In genomic region chr11:13329670-13330401, GRCh38 we compare ENCODE assay signal across 10 cellular contexts. TPM values are rescaled to one million over a fixed set of nuclear protein-coding genes. Genes with fewer than 3 reads are reported as not detected.
A peak's percentile ranks its signal among the peaks of the same experiment; 100 is the strongest.
DNase-seq lines count a peak whose midpoint lies in the region; ATAC-seq, FAIRE-seq and TF ChIP-seq lines count a peak whose summit lies in the region.
"Had no signal": no experiment of that assay in that cellular context is flagged by ENCODE, and none has a peak within 500 bp of the region (broad histone marks: within the 10 kb centered on the region; RNA-seq: fewer than 3 reads in every experiment).

No MANE protein-coding gene starts in this region.

- H3K79me2 ChIP-seq in HCT116 (ENCODE audit: insufficient read depth, low read length): no peaks in the 10 kb centered on the region

- no peak overlapping the region for H3K27ac ChIP-seq in HCT116 (ENCODE audit: low read depth, low read length)
- H3K27ac ChIP-seq in colonic mucosa: no peak overlapping the region
- no peak overlapping the region for H3K27ac ChIP-seq in ovary

- WGBS in ovary, 3 donors: 57 to 69% (median 60%) methylated on average over 12 of the region's 12 CpGs

- peak overlapping the region; percentile 68 for H3K4me2 ChIP-seq in HCT116 (ENCODE audit: low read length)

- H4K20me1 ChIP-seq in HCT116 (ENCODE audit: insufficient read depth): no peaks in the 10 kb centered on the region

- TF ChIP-seq POLR2A in HCT116 (IDR thresholded peaks at IDR 0.05; ENCODE audit: borderline replicate concordance, extremely low read depth, insufficient read depth, insufficient read length): no peak
- TF ChIP-seq POLR2A in ovary (IDR thresholded peaks at IDR 0.05): no peak

- intact Hi-C loops in HCT116 (cut with micrococcal nuclease) (loop anchor here (2.0 kb wide), 1 partner anchor 43 kb away; no protein-coding TSS in a partner anchor), colonic mucosa (cut with DNase I) (no loop called here), ovary (cut with DNase I) (loop anchor here in 1 of 4 donors (10.0 kb wide), 1 partner anchor 45 kb away; no protein-coding TSS in a partner anchor)

- H3K36me3 ChIP-seq in HCT116 (ENCODE audit: control insufficient read depth in 1 of 2, insufficient read depth in 2 of 2, low read length in 2 of 2): no peaks in the 10 kb centered on the region
- no peaks in the 10 kb centered on the region for H3K36me3 ChIP-seq in bronchial epithelial cell (ENCODE audit: control insufficient read depth, insufficient read depth, low read length)
- H3K36me3 ChIP-seq in colonic mucosa: no peaks in the 10 kb centered on the region
- H3K36me3 ChIP-seq in ovary: no peaks in the 10 kb centered on the region

- no peaks in the 10 kb centered on the region for H3K9me3 ChIP-seq in HCT116 (ENCODE audit: control insufficient read depth in 1 of 2, insufficient read depth in 1 of 2, low read depth in 1 of 2, low read length in 2 of 2)
- H3K9me3 ChIP-seq in colonic mucosa: no peaks in the 10 kb centered on the region
- no peaks in the 10 kb centered on the region for H3K9me3 ChIP-seq in ovary

- TF ChIP-seq RAD21 in HCT116 (IDR thresholded peaks at IDR 0.05; ENCODE audit: low read depth): no peak

- no peak for TF ChIP-seq EP300 in ovary (IDR thresholded peaks at IDR 0.05)

- POLR2A ChIA-PET in HCT116 (lab: Charles Lee): no interaction called here

- no TSS peak for BruUV-seq in HCT116 (replicated peaks; lab: Mats Ljungman, UMichigan)

- ATAC-seq in HCT116 (peak; percentile 43), GM21723 (IDR thresholded peaks at IDR 0.05; ENCODE audit: unreplicated experiment) (no peak)

- CTCF ChIA-PET in HCT116 (lab: Charles Lee): no interaction called here

- DNase-seq in HCT116 (ENCODE audit: low read depth, low spot score) (no peak), NCI-H2227 treated with DMSO at 0.1 percent for 48 hours (lab: John Stamatoyannopoulos, UW) (peak; percentile 81), bronchial epithelial cell (ENCODE audit: low read depth) (peak; percentile 72), renal cortical epithelial cell (ENCODE audit: low read depth) (peak; percentile 58), activated gamma-delta T cell (lab: John Stamatoyannopoulos, UW) (no peak), colonic mucosa (no peak), ovary (no peak)
- DNase-seq: activated CD4-positive, alpha-beta T cell treated with anti-CD3 and anti-CD28 coated beads for 48 hours; aorta had no signal

- RAD21 ChIA-PET in HCT116 (lab: Charles Lee; ENCODE audit: low non-redundant PET in 1 of 2, low total read pairs in 2 of 2, uncharacterized antibody in 2 of 2, unreplicated experiment in 2 of 2): no interaction called here

- H2AFZ ChIP-seq in HCT116 (ENCODE audit: low read depth, low read length, poor library complexity, severe bottlenecking): no peak overlapping the region

- H3K4me3 ChIP-seq in HCT116 (replicated peaks in 1 of 2; ENCODE audit: low read depth in 1 of 2, low read length in 2 of 2) (no peak overlapping the region), bronchial epithelial cell (ENCODE audit: low read depth, low read length) (no peak overlapping the region), colonic mucosa (no peak overlapping the region), ovary (no peak overlapping the region)

- peaks cover 45 to 56% of the 10 kb centered on the region in 2 experiments for H3K4me1 ChIP-seq in HCT116 (ENCODE audit: control insufficient read depth in 1 of 2, insufficient read depth in 2 of 2, low read length in 2 of 2)
- peaks cover 7% of the 10 kb centered on the region for H3K4me1 ChIP-seq in colonic mucosa
- H3K4me1 ChIP-seq in ovary (ENCODE audit: insufficient read depth): peaks cover 10% of the 10 kb centered on the region

- peak; percentile 91 for FAIRE-seq in bronchial epithelial cell (lab: Jason Lieb, UNC)

- no peaks in the 10 kb centered on the region for H3K9me2 ChIP-seq in HCT116 (ENCODE audit: insufficient read depth)

- TF ChIP-seq CTCF in HCT116 (IDR thresholded peaks at IDR 0.05 in 2 of 3, conservative IDR thresholded peaks at IDR 0.05 in 1 of 3; ENCODE audit: borderline replicate concordance in 1 of 3, insufficient read depth in 1 of 3, low read depth in 2 of 3, low read length in 2 of 3) (no peak), bronchial epithelial cell (IDR thresholded peaks at IDR 0.05; ENCODE audit: insufficient read depth, low read length, severe bottlenecking) (no peak), colonic mucosa (IDR thresholded peaks at IDR 0.05) (no peak), ovary (IDR thresholded peaks at IDR 0.05) (no peak)

- H3K9ac ChIP-seq in HCT116 (ENCODE audit: low read length) (no peak overlapping the region), colonic mucosa (ENCODE audit: low read depth in 2 of 2, low read length in 2 of 2) (no peak overlapping the region)

- no peaks in the 10 kb centered on the region for H3K27me3 ChIP-seq in HCT116 (ENCODE audit: insufficient read depth, low read length)
- no peaks in the 10 kb centered on the region for H3K27me3 ChIP-seq in bronchial epithelial cell (ENCODE audit: control insufficient read depth, insufficient read depth, low read length)
- H3K27me3 ChIP-seq in colonic mucosa: no peaks in the 10 kb centered on the region
- H3K27me3 ChIP-seq in ovary: no peaks in the 10 kb centered on the region

TF ChIP-seq in HCT116, 20 proteins besides CTCF, POLR2A, EP300 and RAD21:
- peak; percentile 37; the same call in 1 of the 2 replicates for TF ChIP-seq CBX3 (IDR thresholded peaks at IDR 0.05; ENCODE audit: low read depth)
- peak; percentile 24; the same call in 1 of the 2 replicates for TF ChIP-seq SIN3A (IDR thresholded peaks at IDR 0.05; ENCODE audit: low read depth)
- TF ChIP-seq FOSL1 (IDR thresholded peaks at IDR 0.05; ENCODE audit: low read depth): peak; percentile 66
- TF ChIP-seq EZH2 (IDR thresholded peaks at IDR 0.05): no peak
- peak; percentile 36 for TF ChIP-seq SP1 (IDR thresholded peaks at IDR 0.05; ENCODE audit: low read depth)
- no peak for TF ChIP-seq TCF7L2 (IDR thresholded peaks at IDR 0.05; ENCODE audit: borderline replicate concordance, extremely low read depth, insufficient read depth, insufficient read length)
- TF ChIP-seq JUND (IDR thresholded peaks at IDR 0.05): peak; percentile 58
- TF ChIP-seq ZNF274 (IDR thresholded peaks at IDR 0.05; ENCODE audit: low read depth, low read length): no peak

RNA-seq across cellular contexts. Expression of gene BMAL1, which starts 52.2 kb away (rescaled TPM):
- total RNA-seq in HCT116 (2021; ENCODE audit: unreplicated experiment) (17.6 TPM), bronchial epithelial cell (36.6 and 39.9 TPM in 2 replicates), renal cortical epithelial cell (17.2 and 20.7 TPM in 2 replicates), colonic mucosa (10 to 100 TPM in 1 of 2 donors, 1 to 10 TPM in 1; 10.0 to 14.6 TPM), ovary (10 to 100 TPM; 19.9 to 53.4 (median 31.8) TPM)
- polyA plus RNA-seq in HCT116 (2012): 6.5 and 7.8 TPM in 2 replicates
- polyA plus RNA-seq in ovary: 10 to 100 TPM; 17.7 to 19.2 TPM

Comparison
In these comparisons a context has a peak if more than half of its experiments do, and no peak if none do; other contexts are left out.
1. DNase-seq: peak in NCI-H2227 treated with DMSO at 0.1 percent for 48 hours (single experiment), bronchial epithelial cell (single experiment) and renal cortical epithelial cell (single experiment); none in HCT116 (single experiment), activated gamma-delta T cell (single experiment), colonic mucosa (single experiment) and ovary (0 of 5).